ENCODE assay signal across 7 cellular contexts in genomic region chr10:85950921-85951320, GRCh38.
"Had no signal": no experiment of that assay in that cellular context is flagged by ENCODE, and none has a peak within 500 bp of the region (broad histone marks: within the 10 kb centered on the region; RNA-seq: fewer than 3 reads in every experiment).

No MANE protein-coding gene starts in this region.

- ATAC-seq: HepG2, K562 had no signal

- H3K27ac ChIP-seq: HL-60, KMS-11 had no signal

- H3K4me3 ChIP-seq: K562 had no signal

- DNase-seq: IMR-90, KBM-7, KG1 had no signal
